In the genomic region with DNA sequence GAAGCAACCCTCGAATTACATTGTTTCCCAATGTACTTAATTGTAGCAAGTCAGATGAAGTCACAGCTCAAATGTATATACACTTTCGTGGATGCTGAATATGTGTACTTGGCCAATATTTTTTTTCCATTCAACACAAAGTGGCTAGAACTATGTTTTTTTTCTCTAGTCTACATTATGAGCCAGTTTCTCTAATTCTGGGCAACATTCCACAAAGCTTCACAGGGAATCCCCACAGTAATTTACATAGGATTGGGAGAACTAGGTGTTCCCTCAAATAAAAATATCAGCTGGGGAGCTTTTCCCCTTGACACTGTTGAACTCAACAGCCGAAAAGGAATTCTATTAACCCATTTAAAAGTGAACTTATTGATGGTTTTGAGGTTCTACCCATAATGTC, we compare ENCODE assay signal across 38 cellular contexts.
"Had no signal": no experiment of that assay in that cellular context is flagged by ENCODE, and none has a peak within 500 bp of the region (broad histone marks: within the 10 kb centered on the region; RNA-seq: fewer than 3 reads in every experiment).

No MANE protein-coding gene starts in this region.

- H3K9me3 ChIP-seq: adrenal gland, body of pancreas, breast epithelium had no signal

- H3K4me1 Mint-ChIP-seq: activated B cell treated with CpG ODN at 0.5 μM for 24 hours; activated CD4-positive, alpha-beta T cell treated with anti-CD3 and anti-CD28 coated beads, Interleukin-2, amount 10 ng/mL, durations not matched to agents 24 days and 14 days; activated naive CD8-positive, alpha-beta T cell treated with anti-CD3 and anti-CD28 coated beads for 36 hours; activated T-helper 17 cell treated with anti-CD3 and anti-CD28 coated beads, Interleukin-2, amount 50 U/mL, for 72 hours; central memory CD8-positive, alpha-beta T cell had no signal

- H3K36me3 Mint-ChIP-seq: activated CD4-positive, alpha-beta memory T cell treated with anti-CD3 and anti-CD28 coated beads for 36 hours; activated naive CD4-positive, alpha-beta T cell treated with anti-CD3 and anti-CD28 coated beads, Interleukin-2, amount 50 U/mL, for 72 hours; activated naive CD8-positive, alpha-beta T cell treated with anti-CD3 and anti-CD28 coated beads for 36 hours had no signal

- H3K27ac Mint-ChIP-seq: activated B cell treated with CpG ODN at 0.5 μM for 24 hours; activated CD4-positive, alpha-beta memory T cell treated with anti-CD3 and anti-CD28 coated beads for 36 hours; activated CD4-positive, alpha-beta T cell treated with anti-CD3 and anti-CD28 coated beads, Interleukin-2, amount 10 ng/mL, durations not matched to agents 24 days and 14 days; activated CD8-positive, alpha-beta T cell treated with anti-CD3 and anti-CD28 coated beads for 36 hours; activated naive CD4-positive, alpha-beta T cell treated with anti-CD3 and anti-CD28 coated beads for 36 hours; activated naive CD4-positive, alpha-beta T cell treated with anti-CD3 and anti-CD28 coated beads, Interleukin-2, amount 50 U/mL, for 72 hours; activated naive CD8-positive, alpha-beta T cell treated with anti-CD3 and anti-CD28 coated beads for 36 hours; activated T-cell treated with anti-CD3 and anti-CD28 coated beads, Interleukin-2, amount 50 U/mL, for 72 hours; activated T-helper 1 cell treated with anti-CD3 and anti-CD28 coated beads, Interleukin-12 subunit alpha, Interleukin-12 subunit beta, Interleukin-2, Interleukin-4 antibody, amounts not matched to agents 30 ng/mL and 10 ng/mL and 1 ng/mL, durations not matched to agents 14 hours and 24 hours and 36 hours; activated T-helper 17 cell treated with anti-CD3 and anti-CD28 coated beads, Interleukin-2, amount 50 U/mL, for 72 hours; T-helper 1 cell treated with Interleukin-12 subunit alpha and Interleukin-12 subunit beta and Interleukin-4 antibody, amounts not matched to agents 30 μg/mL and 1 μg/mL, for 36 hours; T-helper 2 cell treated with Interferon-gamma antibody and Interleukin-4, amounts not matched to agents 5 μg/mL and 100 μg/mL, for 36 hours had no signal

- H3K9me3 Mint-ChIP-seq: activated B cell treated with CpG ODN at 0.5 μM for 24 hours; activated CD4-positive, alpha-beta memory T cell treated with anti-CD3 and anti-CD28 coated beads for 36 hours; activated CD4-positive, alpha-beta T cell treated with anti-CD3 and anti-CD28 coated beads, Interleukin-2, amount 10 ng/mL, durations not matched to agents 24 days and 14 days; activated CD8-positive, alpha-beta T cell treated with anti-CD3 and anti-CD28 coated beads for 36 hours; activated naive CD4-positive, alpha-beta T cell treated with anti-CD3 and anti-CD28 coated beads for 36 hours; activated naive CD4-positive, alpha-beta T cell treated with anti-CD3 and anti-CD28 coated beads, Interleukin-2, amount 50 U/mL, for 72 hours; activated naive CD8-positive, alpha-beta T cell treated with anti-CD3 and anti-CD28 coated beads for 36 hours; activated T-cell treated with anti-CD3 and anti-CD28 coated beads, Interleukin-2, amount 50 U/mL, for 4 hours; activated T-cell treated with anti-CD3 and anti-CD28 coated beads, Interleukin-2, amount 50 U/mL, for 72 hours; activated T-helper 1 cell treated with anti-CD3 and anti-CD28 coated beads, Interleukin-12 subunit alpha, Interleukin-12 subunit beta, Interleukin-2, Interleukin-4 antibody, amounts not matched to agents 30 ng/mL and 10 ng/mL and 1 ng/mL, durations not matched to agents 14 hours and 24 hours and 36 hours; activated T-helper 17 cell treated with anti-CD3 and anti-CD28 coated beads, Interleukin-2, amount 50 U/mL, for 72 hours; T-helper 1 cell treated with Interleukin-12 subunit alpha and Interleukin-12 subunit beta and Interleukin-4 antibody, amounts not matched to agents 30 μg/mL and 1 μg/mL, for 36 hours; T-helper 2 cell treated with Interferon-gamma antibody and Interleukin-4, amounts not matched to agents 5 μg/mL and 100 μg/mL, for 36 hours had no signal

- DNase-seq: activated B cell treated with CpG ODN at 0.5 μM for 24 hours; activated CD4-positive, alpha-beta memory T cell treated with anti-CD3 and anti-CD28 coated beads for 36 hours; activated CD4-positive, alpha-beta T cell treated with anti-CD3 and anti-CD28 coated beads for 4 hours; activated CD4-positive, alpha-beta T cell treated with anti-CD3 and anti-CD28 coated beads, Interleukin-2, amount 10 ng/mL, durations not matched to agents 24 days and 14 days; activated CD4-positive, alpha-beta T cell treated with anti-CD3 and anti-CD28 coated beads, Interleukin-2, amount 50 U/mL, for 1 hour; activated CD4-positive, alpha-beta T cell treated with anti-CD3 and anti-CD28 coated beads, Interleukin-2, amount 50 U/mL, for 4 hours; activated CD4-positive, CD25-positive, alpha-beta regulatory T cell treated with anti-CD3 and anti-CD28 coated beads, Interleukin-2, amount 50 U/mL, for 72 hours; activated CD8-positive, alpha-beta memory T cell treated with anti-CD3 and anti-CD28 coated beads, Interleukin-2, amount 50 U/mL, for 4 hours; activated CD8-positive, alpha-beta T cell treated with anti-CD3 and anti-CD28 coated beads for 36 hours; activated effector memory CD4-positive, alpha-beta T cell treated with anti-CD3 and anti-CD28 coated beads, Interleukin-2, amount 50 U/mL, for 16 hours; activated gamma-delta T cell treated with Interleukin-2 at 50 U/mL for 16 hours; activated naive CD4-positive, alpha-beta T cell; activated naive CD4-positive, alpha-beta T cell treated with anti-CD3 and anti-CD28 coated beads for 36 hours; activated naive CD4-positive, alpha-beta T cell treated with anti-CD3 and anti-CD28 coated beads, Interleukin-2, amount 50 U/mL, for 16 hours; activated naive CD8-positive, alpha-beta T cell treated with anti-CD3 and anti-CD28 coated beads for 36 hours; activated T-cell treated with anti-CD3 and anti-CD28 coated beads for 4 hours; activated T-cell treated with anti-CD3 and anti-CD28 coated beads, Interleukin-2, amount 50 U/mL, for 1 hour; activated T-cell treated with anti-CD3 and anti-CD28 coated beads, Interleukin-2, amount 50 U/mL, for 4 hours; activated T-cell treated with anti-CD3 and anti-CD28 coated beads, Interleukin-2, amount 50 U/mL, for 72 hours; adrenal gland; amniotic stem cell; aorta; body of pancreas; brain microvascular endothelial cell; caudate nucleus; cerebellar nuclear complex; T-helper 1 cell; T-helper 2 cell; T-helper 9 cell had no signal

- H3K27me3 Mint-ChIP-seq: activated CD4-positive, alpha-beta T cell treated with anti-CD3 and anti-CD28 coated beads, Interleukin-2, amount 10 ng/mL, durations not matched to agents 24 days and 14 days; activated naive CD8-positive, alpha-beta T cell treated with anti-CD3 and anti-CD28 coated beads for 36 hours; central memory CD8-positive, alpha-beta T cell had no signal

- H3K36me3 ChIP-seq: adrenal gland, brain microvascular endothelial cell, breast epithelium, cardiac muscle cell had no signal

- H3K27me3 ChIP-seq: body of pancreas, brain microvascular endothelial cell, breast epithelium, cardiac muscle cell had no signal

- ATAC-seq: activated CD8-positive, alpha-beta T cell treated with anti-CD3 and anti-CD28 coated beads for 36 hours; activated naive CD4-positive, alpha-beta T cell treated with anti-CD3 and anti-CD28 coated beads, Interleukin-2, amount 50 U/mL, for 72 hours; activated T-cell treated with anti-CD3 and anti-CD28 coated beads, Interleukin-2, amount 50 U/mL, for 4 hours; activated T-cell treated with anti-CD3 and anti-CD28 coated beads, Interleukin-2, amount 50 U/mL, for 72 hours; activated T-helper 17 cell treated with anti-CD3 and anti-CD28 coated beads, Interleukin-2, amount 50 U/mL, for 72 hours; body of pancreas had no signal

- H3K27ac ChIP-seq: adrenal gland, brain microvascular endothelial cell, breast epithelium, cardiac muscle cell, VCaP had no signal

- H3K4me1 ChIP-seq: adrenal gland, breast epithelium had no signal

- H3K4me3 ChIP-seq: adrenal gland, body of pancreas, breast epithelium, cardiac muscle cell had no signal

- H3K4me3 Mint-ChIP-seq: activated B cell treated with CpG ODN at 0.5 μM for 24 hours; activated CD4-positive, alpha-beta memory T cell treated with anti-CD3 and anti-CD28 coated beads for 36 hours; activated CD4-positive, alpha-beta T cell treated with anti-CD3 and anti-CD28 coated beads, Interleukin-2, amount 10 ng/mL, durations not matched to agents 24 days and 14 days; activated CD8-positive, alpha-beta T cell treated with anti-CD3 and anti-CD28 coated beads for 36 hours; activated naive CD4-positive, alpha-beta T cell treated with anti-CD3 and anti-CD28 coated beads for 36 hours; activated naive CD8-positive, alpha-beta T cell treated with anti-CD3 and anti-CD28 coated beads for 36 hours; activated T-cell treated with anti-CD3 and anti-CD28 coated beads, Interleukin-2, amount 50 U/mL, for 4 hours; activated T-cell treated with anti-CD3 and anti-CD28 coated beads, Interleukin-2, amount 50 U/mL, for 72 hours; activated T-helper 1 cell treated with anti-CD3 and anti-CD28 coated beads, Interleukin-12 subunit alpha, Interleukin-12 subunit beta, Interleukin-2, Interleukin-4 antibody, amounts not matched to agents 30 ng/mL and 10 ng/mL and 1 ng/mL, durations not matched to agents 14 hours and 24 hours and 36 hours; activated T-helper 17 cell treated with anti-CD3 and anti-CD28 coated beads, Interleukin-2, amount 50 U/mL, for 72 hours; central memory CD8-positive, alpha-beta T cell; T-helper 1 cell treated with Interleukin-12 subunit alpha and Interleukin-12 subunit beta and Interleukin-4 antibody, amounts not matched to agents 30 μg/mL and 1 μg/mL, for 36 hours; T-helper 2 cell treated with Interferon-gamma antibody and Interleukin-4, amounts not matched to agents 5 μg/mL and 100 μg/mL, for 36 hours had no signal
